Comparison of ENCODE assay signal across 10 cellular contexts in genomic region chr18:76374330-76375281, GRCh38.
DNase-seq lines count a peak whose midpoint lies in the region; ATAC-seq, FAIRE-seq and TF ChIP-seq lines count a peak whose summit lies in the region.
"Had no signal": no experiment of that assay in that cellular context is flagged by ENCODE, and none has a peak within 500 bp of the region (broad histone marks: within the 10 kb centered on the region; RNA-seq: fewer than 3 reads in every experiment).

No MANE protein-coding gene starts in this region.

- peaks cover 32% of the 10 kb centered on the region for H3K36me3 Mint-ChIP-seq in endothelial cell (ENCODE audit: low read depth, unreplicated experiment)

- H3K4me3 Mint-ChIP-seq in endothelial cell (ENCODE audit: unreplicated experiment), result peak overlapping the region; percentile 40

- peak; percentile 63 for FAIRE-seq in GM12891 (lab: Jason Lieb, UNC)
- FAIRE-seq: G401.6 had no signal

- no peaks in the 10 kb centered on the region for H3K9me3 Mint-ChIP-seq in endothelial cell (ENCODE audit: unreplicated experiment)

- no peak for TF ChIP-seq POLR2A in GM12891 (IDR thresholded peaks at IDR 0.05; ENCODE audit: low read depth, low read length)

- ATAC-seq in GM21526 (IDR thresholded peaks at IDR 0.05; ENCODE audit: low FRiP score, unreplicated experiment) (peak; percentile 72), HG03521 (IDR thresholded peaks at IDR 0.05; ENCODE audit: unreplicated experiment) (peak; percentile 66), GM19324 (IDR thresholded peaks at IDR 0.05; ENCODE audit: low FRiP score, unreplicated experiment) (no peak)

- no peak for TF ChIP-seq CTCF in endothelial cell (IDR thresholded peaks at IDR 0.05; ENCODE audit: unreplicated experiment)

- H3K27me3 Mint-ChIP-seq in endothelial cell (ENCODE audit: unreplicated experiment), result peaks cover 4% of the 10 kb centered on the region

- H3K27ac Mint-ChIP-seq in endothelial cell (ENCODE audit: unreplicated experiment), result peak overlapping the region; percentile 55

- no peak for DNase-seq in GM12891 (ENCODE audit: insufficient read length, low spot score)
- no peak for DNase-seq in endothelial cell (ENCODE audit: low spot score)
- no peak for DNase-seq in globus pallidus (ENCODE audit: low spot score)
- no peak for DNase-seq in nucleus accumbens (lab: John Stamatoyannopoulos, UW)
- DNase-seq in HUDEP-2 (lab: John Stamatoyannopoulos, UW; ENCODE audit: unreplicated experiment in 76 of 76), result no peak
- DNase-seq: hippocampal formation had no signal

- H3K4me1 Mint-ChIP-seq in endothelial cell (ENCODE audit: unreplicated experiment), result peaks cover 37% of the 10 kb centered on the region

TF ChIP-seq in GM12891, 5 proteins besides CTCF, POLR2A, EP300 and RAD21:
- TF ChIP-seq POLR2AphosphoS5 (IDR thresholded peaks at IDR 0.05; ENCODE audit: low read depth, low read length) (no peak), POU2F2 (IDR thresholded peaks at IDR 0.05; ENCODE audit: low read depth, low read length) (no peak), PAX5 (IDR thresholded peaks at IDR 0.05; ENCODE audit: insufficient read depth, low read length, severe bottlenecking) (no peak), TAF1 (IDR thresholded peaks at IDR 0.05; ENCODE audit: low read depth, low read length) (no peak), SPI1 (IDR thresholded peaks at IDR 0.05; ENCODE audit: low read depth, low read length) (no peak)
